Comparison of ENCODE assay signal across 6 cellular contexts in the genomic region with DNA sequence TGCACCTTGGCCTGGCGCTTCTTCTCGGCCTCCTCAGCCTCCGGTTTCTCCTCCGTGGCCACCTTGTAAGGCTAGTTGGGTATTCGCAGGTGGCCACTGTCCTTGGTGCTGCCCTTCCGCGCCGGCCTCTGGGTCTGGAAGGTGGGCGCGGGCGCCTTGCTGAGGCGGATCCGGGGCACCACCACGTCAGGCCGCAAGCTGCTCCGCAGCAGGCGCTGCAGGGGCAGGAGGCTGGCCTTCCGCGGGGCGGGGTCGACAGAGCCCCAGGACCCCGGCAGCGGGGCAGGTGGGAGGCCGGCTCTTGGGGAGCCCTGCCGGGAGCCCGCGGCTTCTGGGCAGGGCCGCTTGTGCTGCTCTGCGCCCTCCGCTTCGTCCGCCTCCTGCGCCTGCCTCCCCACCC. TPM values are rescaled to one million over a fixed set of nuclear protein-coding genes. Genes with fewer than 3 reads are reported as not detected.
"Had no signal": no experiment of that assay in that cellular context is flagged by ENCODE, and none has a peak within 500 bp of the region (broad histone marks: within the 10 kb centered on the region; RNA-seq: fewer than 3 reads in every experiment).

No MANE protein-coding gene starts in this region.

RNA-seq across cellular contexts. Expression of a gene that starts 10.4 kb away (rescaled TPM):
- total RNA-seq: activated B cell treated with CpG ODN at 0.5 μM for 24 hours; activated CD4-positive, alpha-beta memory T cell treated with anti-CD3 and anti-CD28 coated beads for 36 hours; activated T-cell treated with anti-CD3 and anti-CD28 coated beads, Interleukin-2, amount 50 U/mL, for 4 hours; activated T-helper 1 cell treated with anti-CD3 and anti-CD28 coated beads, Interleukin-12 subunit alpha, Interleukin-12 subunit beta, Interleukin-2, Interleukin-4 antibody, amounts not matched to agents 30 ng/mL and 10 ng/mL and 1 ng/mL, durations not matched to agents 14 hours and 24 hours and 36 hours; RPMI7951; SJSA1 had no signal

RNA-seq across cellular contexts. Expression of a gene that starts 34.2 kb away (rescaled TPM):
- total RNA-seq: activated B cell treated with CpG ODN at 0.5 μM for 24 hours; activated CD4-positive, alpha-beta memory T cell treated with anti-CD3 and anti-CD28 coated beads for 36 hours; activated T-cell treated with anti-CD3 and anti-CD28 coated beads, Interleukin-2, amount 50 U/mL, for 4 hours; activated T-helper 1 cell treated with anti-CD3 and anti-CD28 coated beads, Interleukin-12 subunit alpha, Interleukin-12 subunit beta, Interleukin-2, Interleukin-4 antibody, amounts not matched to agents 30 ng/mL and 10 ng/mL and 1 ng/mL, durations not matched to agents 14 hours and 24 hours and 36 hours; RPMI7951; SJSA1 had no signal

RNA-seq across cellular contexts. Expression of a gene that starts 41.7 kb away (rescaled TPM):
- total RNA-seq: activated B cell treated with CpG ODN at 0.5 μM for 24 hours; activated CD4-positive, alpha-beta memory T cell treated with anti-CD3 and anti-CD28 coated beads for 36 hours; activated T-cell treated with anti-CD3 and anti-CD28 coated beads, Interleukin-2, amount 50 U/mL, for 4 hours; activated T-helper 1 cell treated with anti-CD3 and anti-CD28 coated beads, Interleukin-12 subunit alpha, Interleukin-12 subunit beta, Interleukin-2, Interleukin-4 antibody, amounts not matched to agents 30 ng/mL and 10 ng/mL and 1 ng/mL, durations not matched to agents 14 hours and 24 hours and 36 hours; RPMI7951; SJSA1 had no signal

RNA-seq across cellular contexts. Expression of a gene that starts 45.7 kb away (rescaled TPM):
- total RNA-seq: activated B cell treated with CpG ODN at 0.5 μM for 24 hours; activated CD4-positive, alpha-beta memory T cell treated with anti-CD3 and anti-CD28 coated beads for 36 hours; activated T-cell treated with anti-CD3 and anti-CD28 coated beads, Interleukin-2, amount 50 U/mL, for 4 hours; activated T-helper 1 cell treated with anti-CD3 and anti-CD28 coated beads, Interleukin-12 subunit alpha, Interleukin-12 subunit beta, Interleukin-2, Interleukin-4 antibody, amounts not matched to agents 30 ng/mL and 10 ng/mL and 1 ng/mL, durations not matched to agents 14 hours and 24 hours and 36 hours; RPMI7951; SJSA1 had no signal

RNA-seq across cellular contexts. Expression of a gene that starts 53.3 kb away (rescaled TPM):
- total RNA-seq: activated B cell treated with CpG ODN at 0.5 μM for 24 hours; activated CD4-positive, alpha-beta memory T cell treated with anti-CD3 and anti-CD28 coated beads for 36 hours; activated T-cell treated with anti-CD3 and anti-CD28 coated beads, Interleukin-2, amount 50 U/mL, for 4 hours; activated T-helper 1 cell treated with anti-CD3 and anti-CD28 coated beads, Interleukin-12 subunit alpha, Interleukin-12 subunit beta, Interleukin-2, Interleukin-4 antibody, amounts not matched to agents 30 ng/mL and 10 ng/mL and 1 ng/mL, durations not matched to agents 14 hours and 24 hours and 36 hours; RPMI7951; SJSA1 had no signal
